ENCODE assay signal across 1 cellular context in genomic region chr4:185835814-185836213, GRCh38.
TF ChIP-seq lines count a peak whose summit lies in the region.

No MANE protein-coding gene starts in this region.

TF ChIP-seq in H1, 55 proteins besides CTCF, POLR2A, EP300 and RAD21:
- TF ChIP-seq CTBP2 (IDR thresholded peaks at IDR 0.05; ENCODE audit: borderline replicate concordance, insufficient read depth, insufficient read length, low read length) (no peak), SP2 (IDR thresholded peaks at IDR 0.05; ENCODE audit: low read length) (no peak), SP4 (IDR thresholded peaks at IDR 0.05; ENCODE audit: low read length) (no peak), FOSL1 (IDR thresholded peaks at IDR 0.05; ENCODE audit: insufficient read depth, low read depth, low read length) (no peak), ZNF274 (IDR thresholded peaks at IDR 0.05; ENCODE audit: borderline replicate concordance, extremely low read depth, low read length) (no peak), TBP (IDR thresholded peaks at IDR 0.05; ENCODE audit: low read depth, low read length) (no peak), NRF1 (IDR thresholded peaks at IDR 0.05; ENCODE audit: low read depth, low read length) (no peak), CHD2 (IDR thresholded peaks at IDR 0.05; ENCODE audit: low read length) (no peak), ASH2L (IDR thresholded peaks at IDR 0.05; ENCODE audit: low read length) (no peak), MAFK (IDR thresholded peaks at IDR 0.05; ENCODE audit: low read depth, low read length) (no peak), POU5F1 (IDR thresholded peaks at IDR 0.05; ENCODE audit: low read depth, low read length) (no peak), SP1 (IDR thresholded peaks at IDR 0.05; ENCODE audit: low read depth, low read length) (no peak), MAX (IDR thresholded peaks at IDR 0.05) (no peak), GABPA (IDR thresholded peaks at IDR 0.05; ENCODE audit: borderline replicate concordance, insufficient read depth, low read length) (no peak), TCF12 (IDR thresholded peaks at IDR 0.05; ENCODE audit: low read depth, low read length) (no peak), EZH2 (IDR thresholded peaks at IDR 0.05; ENCODE audit: low read depth, low read length, severe bottlenecking) (no peak), TAF7 (optimal IDR thresholded peaks at IDR 0.05; ENCODE audit: borderline replicate concordance, low read depth, low read length) (no peak), EGR1 (IDR thresholded peaks at IDR 0.05; ENCODE audit: borderline replicate concordance, low read depth, low read length) (no peak), ATF3 (IDR thresholded peaks at IDR 0.05; ENCODE audit: insufficient read depth, low read depth, low read length) (no peak), SUZ12 (IDR thresholded peaks at IDR 0.05; ENCODE audit: low read length) (no peak)
